1 cellular context compared by ENCODE assay signal in the genomic region with DNA sequence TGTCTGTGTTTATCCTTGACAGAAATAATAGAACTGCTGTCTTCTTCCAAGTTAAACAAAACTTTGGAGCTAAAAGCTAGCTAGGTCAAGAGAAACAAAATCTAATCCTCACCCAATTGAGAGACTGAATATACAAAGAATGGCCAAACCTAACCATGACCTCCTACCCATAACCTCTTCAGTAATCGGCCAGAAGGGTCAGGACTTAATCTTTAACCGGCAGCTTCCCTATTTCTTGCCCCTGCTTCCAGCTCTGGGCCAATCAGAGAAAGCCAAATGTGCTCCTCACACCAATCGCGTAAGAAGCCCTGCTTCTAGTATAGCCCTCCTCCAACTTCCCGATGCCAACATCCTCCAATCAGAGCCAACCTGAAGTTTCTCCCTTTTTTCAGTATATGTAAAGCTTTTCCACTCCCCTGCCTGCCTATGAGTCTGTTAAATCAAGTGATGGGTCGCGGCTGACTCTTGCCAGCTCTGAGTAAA.
A peak's percentile ranks its signal among the peaks of the same experiment; 100 is the strongest.
TF ChIP-seq lines count a peak whose summit lies in the region.

No MANE protein-coding gene starts in this region.

TF ChIP-seq in SK-N-SH, 30 proteins besides CTCF, POLR2A, EP300 and RAD21 (continued from another document):
- TF ChIP-seq, protein P1, sequence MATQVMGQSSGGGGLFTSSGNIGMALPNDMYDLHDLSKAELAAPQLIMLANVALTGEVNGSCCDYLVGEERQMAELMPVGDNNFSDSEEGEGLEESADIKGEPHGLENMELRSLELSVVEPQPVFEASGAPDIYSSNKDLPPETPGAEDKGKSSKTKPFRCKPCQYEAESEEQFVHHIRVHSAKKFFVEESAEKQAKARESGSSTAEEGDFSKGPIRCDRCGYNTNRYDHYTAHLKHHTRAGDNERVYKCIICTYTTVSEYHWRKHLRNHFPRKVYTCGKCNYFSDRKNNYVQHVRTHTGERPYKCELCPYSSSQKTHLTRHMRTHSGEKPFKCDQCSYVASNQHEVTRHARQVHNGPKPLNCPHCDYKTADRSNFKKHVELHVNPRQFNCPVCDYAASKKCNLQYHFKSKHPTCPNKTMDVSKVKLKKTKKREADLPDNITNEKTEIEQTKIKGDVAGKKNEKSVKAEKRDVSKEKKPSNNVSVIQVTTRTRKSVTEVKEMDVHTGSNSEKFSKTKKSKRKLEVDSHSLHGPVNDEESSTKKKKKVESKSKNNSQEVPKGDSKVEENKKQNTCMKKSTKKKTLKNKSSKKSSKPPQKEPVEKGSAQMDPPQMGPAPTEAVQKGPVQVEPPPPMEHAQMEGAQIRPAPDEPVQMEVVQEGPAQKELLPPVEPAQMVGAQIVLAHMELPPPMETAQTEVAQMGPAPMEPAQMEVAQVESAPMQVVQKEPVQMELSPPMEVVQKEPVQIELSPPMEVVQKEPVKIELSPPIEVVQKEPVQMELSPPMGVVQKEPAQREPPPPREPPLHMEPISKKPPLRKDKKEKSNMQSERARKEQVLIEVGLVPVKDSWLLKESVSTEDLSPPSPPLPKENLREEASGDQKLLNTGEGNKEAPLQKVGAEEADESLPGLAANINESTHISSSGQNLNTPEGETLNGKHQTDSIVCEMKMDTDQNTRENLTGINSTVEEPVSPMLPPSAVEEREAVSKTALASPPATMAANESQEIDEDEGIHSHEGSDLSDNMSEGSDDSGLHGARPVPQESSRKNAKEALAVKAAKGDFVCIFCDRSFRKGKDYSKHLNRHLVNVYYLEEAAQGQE (IDR thresholded peaks at IDR 0.05; ENCODE audit: low read depth, low read length), result no peak
- TF ChIP-seq POLR2AphosphoS5 (IDR thresholded peaks at IDR 0.05; ENCODE audit: low read depth, low read length) (peak; percentile 94), RXRA (IDR thresholded peaks at IDR 0.05; ENCODE audit: borderline replicate concordance, low read depth) (no peak), SMC3 (IDR thresholded peaks at IDR 0.05; ENCODE audit: low read depth, low read length) (no peak), FOSL2 (IDR thresholded peaks at IDR 0.05; ENCODE audit: borderline replicate concordance, low read depth) (no peak), SIN3A (IDR thresholded peaks at IDR 0.05; ENCODE audit: borderline replicate concordance, low read depth, low read length) (no peak), FOXM1 (IDR thresholded peaks at IDR 0.05; ENCODE audit: low read depth) (no peak), FOXJ3 (CRISPR knock-in tag; IDR thresholded peaks at IDR 0.05) (no peak), EZH2phosphoT487 (IDR thresholded peaks at IDR 0.05; ENCODE audit: borderline replicate concordance, low read depth) (no peak), TCF12 (IDR thresholded peaks at IDR 0.05) (no peak), NFIC (IDR thresholded peaks at IDR 0.05; ENCODE audit: borderline replicate concordance) (no peak)
- TF ChIP-seq, protein P2, sequence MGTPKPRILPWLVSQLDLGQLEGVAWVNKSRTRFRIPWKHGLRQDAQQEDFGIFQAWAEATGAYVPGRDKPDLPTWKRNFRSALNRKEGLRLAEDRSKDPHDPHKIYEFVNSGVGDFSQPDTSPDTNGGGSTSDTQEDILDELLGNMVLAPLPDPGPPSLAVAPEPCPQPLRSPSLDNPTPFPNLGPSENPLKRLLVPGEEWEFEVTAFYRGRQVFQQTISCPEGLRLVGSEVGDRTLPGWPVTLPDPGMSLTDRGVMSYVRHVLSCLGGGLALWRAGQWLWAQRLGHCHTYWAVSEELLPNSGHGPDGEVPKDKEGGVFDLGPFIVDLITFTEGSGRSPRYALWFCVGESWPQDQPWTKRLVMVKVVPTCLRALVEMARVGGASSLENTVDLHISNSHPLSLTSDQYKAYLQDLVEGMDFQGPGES (IDR thresholded peaks at IDR 0.05; ENCODE audit: low read depth, low read length), result peak; percentile 13; the same call in 1 of the 2 replicates
- TF ChIP-seq, protein P3, sequence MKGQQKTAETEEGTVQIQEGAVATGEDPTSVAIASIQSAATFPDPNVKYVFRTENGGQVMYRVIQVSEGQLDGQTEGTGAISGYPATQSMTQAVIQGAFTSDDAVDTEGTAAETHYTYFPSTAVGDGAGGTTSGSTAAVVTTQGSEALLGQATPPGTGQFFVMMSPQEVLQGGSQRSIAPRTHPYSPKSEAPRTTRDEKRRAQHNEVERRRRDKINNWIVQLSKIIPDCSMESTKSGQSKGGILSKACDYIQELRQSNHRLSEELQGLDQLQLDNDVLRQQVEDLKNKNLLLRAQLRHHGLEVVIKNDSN (IDR thresholded peaks at IDR 0.05; ENCODE audit: borderline replicate concordance, low read depth), result no peak
- TF ChIP-seq, protein P4, sequence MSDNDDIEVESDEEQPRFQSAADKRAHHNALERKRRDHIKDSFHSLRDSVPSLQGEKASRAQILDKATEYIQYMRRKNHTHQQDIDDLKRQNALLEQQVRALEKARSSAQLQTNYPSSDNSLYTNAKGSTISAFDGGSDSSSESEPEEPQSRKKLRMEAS (IDR thresholded peaks at IDR 0.05; ENCODE audit: low read depth), result no peak
- TF ChIP-seq, protein P5, sequence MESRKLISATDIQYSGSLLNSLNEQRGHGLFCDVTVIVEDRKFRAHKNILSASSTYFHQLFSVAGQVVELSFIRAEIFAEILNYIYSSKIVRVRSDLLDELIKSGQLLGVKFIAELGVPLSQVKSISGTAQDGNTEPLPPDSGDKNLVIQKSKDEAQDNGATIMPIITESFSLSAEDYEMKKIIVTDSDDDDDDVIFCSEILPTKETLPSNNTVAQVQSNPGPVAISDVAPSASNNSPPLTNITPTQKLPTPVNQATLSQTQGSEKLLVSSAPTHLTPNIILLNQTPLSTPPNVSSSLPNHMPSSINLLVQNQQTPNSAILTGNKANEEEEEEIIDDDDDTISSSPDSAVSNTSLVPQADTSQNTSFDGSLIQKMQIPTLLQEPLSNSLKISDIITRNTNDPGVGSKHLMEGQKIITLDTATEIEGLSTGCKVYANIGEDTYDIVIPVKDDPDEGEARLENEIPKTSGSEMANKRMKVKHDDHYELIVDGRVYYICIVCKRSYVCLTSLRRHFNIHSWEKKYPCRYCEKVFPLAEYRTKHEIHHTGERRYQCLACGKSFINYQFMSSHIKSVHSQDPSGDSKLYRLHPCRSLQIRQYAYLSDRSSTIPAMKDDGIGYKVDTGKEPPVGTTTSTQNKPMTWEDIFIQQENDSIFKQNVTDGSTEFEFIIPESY (IDR thresholded peaks at IDR 0.05; ENCODE audit: borderline replicate concordance, low read depth), result no peak
